ENCODE assay signal across 29 cellular contexts in genomic region chr7:54921116-54921515, GRCh38.
"Had no signal": no experiment of that assay in that cellular context is flagged by ENCODE, and none has a peak within 500 bp of the region (broad histone marks: within the 10 kb centered on the region; RNA-seq: fewer than 3 reads in every experiment).

No MANE protein-coding gene starts in this region.

- H3K9me3 ChIP-seq: right lobe of liver, thoracic aorta had no signal

- ATAC-seq: activated CD4-positive, CD25-positive, alpha-beta regulatory T cell treated with anti-CD3 and anti-CD28 coated beads, Interleukin-2, amount 50 U/mL, for 24 hours; effector memory CD8-positive, alpha-beta T cell; foreskin keratinocyte; heart left ventricle; left lung; natural killer cell treated with Interleukin-12 subunit alpha and Interleukin-12 subunit beta and Interleukin-15 and Interleukin-18, amount 100 ng/mL, for 72 hours; right lobe of liver; T-helper 17 cell had no signal

- H3K27ac Mint-ChIP-seq: activated CD4-positive, alpha-beta memory T cell treated with anti-CD3 and anti-CD28 coated beads for 36 hours; activated T-cell treated with anti-CD3 and anti-CD28 coated beads, Interleukin-2, amount 50 U/mL, for 24 hours; effector memory CD8-positive, alpha-beta T cell; natural killer cell treated with Interleukin-12 subunit alpha and Interleukin-12 subunit beta and Interleukin-15 and Interleukin-18, amount 100 ng/mL, for 72 hours; progenitor cell of endocrine pancreas; stimulated activated naive CD8-positive, alpha-beta T cell treated with anti-CD3 and anti-CD28 coated beads, Interleukin-15, Interleukin-2, amounts not matched to agents 100 ng/mL and 50 ng/mL, for 24 hours; T-helper 17 cell had no signal

- H3K27me3 ChIP-seq: brain microvascular endothelial cell, foreskin keratinocyte, heart left ventricle, left lung, right lobe of liver had no signal

- H3K4me3 ChIP-seq: heart left ventricle, left lung, lung, right lobe of liver, skin epidermis, thoracic aorta had no signal

- H3K4me1 Mint-ChIP-seq: T-helper 17 cell had no signal

- H3K4me3 Mint-ChIP-seq: activated CD4-positive, alpha-beta memory T cell treated with anti-CD3 and anti-CD28 coated beads for 36 hours; activated T-cell treated with anti-CD3 and anti-CD28 coated beads, Interleukin-2, amount 50 U/mL, for 24 hours; effector memory CD8-positive, alpha-beta T cell; natural killer cell treated with Interleukin-12 subunit alpha and Interleukin-12 subunit beta and Interleukin-15 and Interleukin-18, amount 100 ng/mL, for 72 hours; stimulated activated naive CD8-positive, alpha-beta T cell treated with anti-CD3 and anti-CD28 coated beads, Interleukin-15, Interleukin-2, amounts not matched to agents 100 ng/mL and 50 ng/mL, for 24 hours; T-helper 17 cell had no signal

- H3K9me3 Mint-ChIP-seq: activated CD4-positive, alpha-beta memory T cell treated with anti-CD3 and anti-CD28 coated beads for 36 hours; stimulated activated naive CD8-positive, alpha-beta T cell treated with anti-CD3 and anti-CD28 coated beads, Interleukin-15, Interleukin-2, amounts not matched to agents 100 ng/mL and 50 ng/mL, for 24 hours had no signal

- H3K4me1 ChIP-seq: foreskin keratinocyte, heart left ventricle, left lung had no signal

- H3K36me3 Mint-ChIP-seq: activated CD4-positive, alpha-beta memory T cell treated with anti-CD3 and anti-CD28 coated beads for 36 hours had no signal

- H3K27ac ChIP-seq: brain microvascular endothelial cell, foreskin keratinocyte, heart left ventricle, left lung, right lobe of liver, skin epidermis, thoracic aorta, WERI-Rb-1 had no signal

- H3K36me3 ChIP-seq: brain microvascular endothelial cell, heart left ventricle, left lung, right lobe of liver, thoracic aorta, WERI-Rb-1 had no signal

- H3K27me3 Mint-ChIP-seq: progenitor cell of endocrine pancreas; stimulated activated naive CD8-positive, alpha-beta T cell treated with anti-CD3 and anti-CD28 coated beads, Interleukin-15, Interleukin-2, amounts not matched to agents 100 ng/mL and 50 ng/mL, for 24 hours had no signal

- DNase-seq: activated CD4-positive, alpha-beta memory T cell treated with anti-CD3 and anti-CD28 coated beads for 36 hours; activated CD4-positive, alpha-beta T cell treated with anti-CD3 and anti-CD28 coated beads for 48 hours; activated CD8-positive, alpha-beta memory T cell treated with anti-CD3 and anti-CD28 coated beads, Interleukin-2, amount 50 U/mL, for 48 hours; activated gamma-delta T cell treated with Interleukin-2 at 50 U/mL for 16 hours; activated naive CD4-positive, alpha-beta T cell treated with anti-CD3 and anti-CD28 coated beads, Interleukin-2, amount 50 U/mL, for 16 hours; activated T-cell treated with anti-CD3 and anti-CD28 coated beads, Interleukin-2, amount 50 U/mL, for 24 hours; amniotic stem cell; brain microvascular endothelial cell; caudate nucleus; cortex of kidney; effector memory CD8-positive, alpha-beta T cell; foreskin keratinocyte; heart left ventricle; left lung; mesendoderm; right lobe of liver; stimulated activated CD4-positive, alpha-beta T cell treated with anti-CD3 and anti-CD28 coated beads, Interleukin-12 subunit alpha, Interleukin-12 subunit beta, amount 100 ng/mL, for 4 hours; stimulated activated CD4-positive, alpha-beta T cell treated with anti-CD3 and anti-CD28 coated beads, Interleukin-4, amount 100 ng/mL, for 1 hour; T-helper 17 cell; T1000; trophoblast cell; WERI-Rb-1 had no signal
